Comparison of ENCODE assay signal across 1 cellular context in genomic region chr22:17318817-17319216, GRCh38.
TF ChIP-seq lines count a peak whose summit lies in the region.

No MANE protein-coding gene starts in this region.

TF ChIP-seq in GM23338, 12 proteins besides CTCF, POLR2A, EP300 and RAD21 (continued from another document):
- no peak for TF ChIP-seq ZNF462 (CRISPR knock-in tag; IDR thresholded peaks at IDR 0.05)
- no peak for TF ChIP-seq ZNF331 (CRISPR knock-in tag; IDR thresholded peaks at IDR 0.05; ENCODE audit: low read depth)
- no peak for TF ChIP-seq NANOG (IDR thresholded peaks at IDR 0.05; ENCODE audit: borderline replicate concordance)
- no peak for TF ChIP-seq EZH2phosphoT487 (IDR thresholded peaks at IDR 0.05; ENCODE audit: unreplicated experiment)
- TF ChIP-seq JUNB (IDR thresholded peaks at IDR 0.05; ENCODE audit: unreplicated experiment): no peak
- TF ChIP-seq STAT1 (IDR thresholded peaks at IDR 0.05; ENCODE audit: unreplicated experiment): no peak
